28 cellular contexts compared by ENCODE assay signal in the genomic region with DNA sequence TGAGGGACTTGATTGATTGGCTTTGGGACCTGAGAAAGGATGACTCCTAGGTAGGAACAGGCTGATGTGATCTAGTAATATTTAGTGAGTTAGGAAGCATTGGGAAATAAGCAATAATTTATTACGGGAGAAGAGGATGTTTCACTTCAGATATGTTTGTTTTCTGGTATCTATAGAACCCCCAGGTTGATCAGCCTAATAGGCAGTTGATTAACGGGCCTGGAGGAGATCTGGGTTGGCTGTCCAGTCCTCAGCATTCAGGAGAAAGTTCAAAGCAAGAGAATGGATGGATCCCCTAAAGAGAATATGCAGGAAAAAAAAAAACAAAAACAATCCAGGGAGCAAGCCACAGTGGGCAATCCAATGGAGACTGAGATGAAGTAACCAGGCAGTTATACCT.
"Had no signal": no experiment of that assay in that cellular context is flagged by ENCODE, and none has a peak within 500 bp of the region (broad histone marks: within the 10 kb centered on the region; RNA-seq: fewer than 3 reads in every experiment).

No MANE protein-coding gene starts in this region.

- H3K4me1 ChIP-seq: stomach, suprapubic skin, testis, thyroid gland, tibial artery, tibial nerve, transverse colon, upper lobe of left lung, upper lobe of right lung, uterus, vagina had no signal

- H3K27ac ChIP-seq: stomach, suprapubic skin, testis, thoracic aorta, thyroid gland, tibial artery, tibial nerve, transverse colon, upper lobe of left lung, upper lobe of right lung, uterus, vagina had no signal

- H3K4me1 Mint-ChIP-seq: stimulated activated effector memory CD8-positive, alpha-beta T cell treated with anti-CD3 and anti-CD28 coated beads, Interleukin-12 subunit alpha, Interleukin-12 subunit beta, amount 100 ng/mL, for 72 hours; stimulated activated memory B cell treated with anti-CD40 and anti-IgM and Interleukin-4, amounts not matched to agents 10 μg/mL and 1 μg/mL and 100 μg/mL, for 72 hours; stimulated activated naive B cell treated with anti-CD40 and anti-IgM and Interleukin-4, amounts not matched to agents 10 μg/mL and 1 μg/mL and 100 μg/mL, for 72 hours; stimulated activated naive CD8-positive, alpha-beta T cell treated with anti-CD3 and anti-CD28 coated beads, Interleukin-15, amount 100 ng/mL, for 72 hours had no signal

- H3K27ac Mint-ChIP-seq: stimulated activated effector memory CD8-positive, alpha-beta T cell treated with anti-CD3 and anti-CD28 coated beads, Interleukin-12 subunit alpha, Interleukin-12 subunit beta, amount 100 ng/mL, for 72 hours; stimulated activated memory B cell treated with anti-CD40 and anti-IgM and Interleukin-4, amounts not matched to agents 10 μg/mL and 1 μg/mL and 100 μg/mL, for 72 hours; stimulated activated naive B cell treated with anti-CD40 and anti-IgM and Interleukin-4, amounts not matched to agents 10 μg/mL and 1 μg/mL and 100 μg/mL, for 72 hours; stimulated activated naive CD8-positive, alpha-beta T cell treated with anti-CD3 and anti-CD28 coated beads, Interleukin-15, amount 100 ng/mL, for 72 hours; stimulated activated naive CD8-positive, alpha-beta T cell treated with anti-CD3 and anti-CD28 coated beads, Interleukin-15, Interleukin-2, amounts not matched to agents 100 ng/mL and 50 ng/mL, for 24 hours; type B pancreatic cell had no signal

- ATAC-seq: stimulated activated effector memory CD8-positive, alpha-beta T cell treated with anti-CD3 and anti-CD28 coated beads, Interleukin-12 subunit alpha, Interleukin-12 subunit beta, amount 100 ng/mL, for 72 hours; stimulated activated memory B cell treated with anti-CD40 and anti-IgM and Interleukin-4, amounts not matched to agents 10 μg/mL and 1 μg/mL and 100 μg/mL, for 72 hours; stimulated activated naive B cell treated with anti-CD40 and anti-IgM and Interleukin-4, amounts not matched to agents 10 μg/mL and 1 μg/mL and 100 μg/mL, for 72 hours; stimulated activated naive CD8-positive, alpha-beta T cell treated with anti-CD3 and anti-CD28 coated beads, Interleukin-15, amount 100 ng/mL, for 72 hours; stimulated activated naive CD8-positive, alpha-beta T cell treated with anti-CD3 and anti-CD28 coated beads, Interleukin-15, Interleukin-2, amounts not matched to agents 100 U/mL and 50 U/mL, for 24 hours; upper lobe of right lung had no signal

- H3K9me3 Mint-ChIP-seq: stimulated activated effector memory CD8-positive, alpha-beta T cell treated with anti-CD3 and anti-CD28 coated beads, Interleukin-12 subunit alpha, Interleukin-12 subunit beta, amount 100 ng/mL, for 72 hours; stimulated activated naive CD8-positive, alpha-beta T cell treated with anti-CD3 and anti-CD28 coated beads, Interleukin-15, amount 100 ng/mL, for 72 hours; stimulated activated naive CD8-positive, alpha-beta T cell treated with anti-CD3 and anti-CD28 coated beads, Interleukin-15, Interleukin-2, amounts not matched to agents 100 ng/mL and 50 ng/mL, for 24 hours; type B pancreatic cell had no signal

- H3K9me3 ChIP-seq: stomach, suprapubic skin, testis, thoracic aorta, thyroid gland, tibial artery, tibial nerve, transverse colon, upper lobe of left lung, upper lobe of right lung, uterus, vagina had no signal

- H3K27me3 Mint-ChIP-seq: type B pancreatic cell had no signal

- H3K36me3 Mint-ChIP-seq: stimulated activated effector memory CD8-positive, alpha-beta T cell treated with anti-CD3 and anti-CD28 coated beads, Interleukin-12 subunit alpha, Interleukin-12 subunit beta, amount 100 ng/mL, for 72 hours; stimulated activated memory B cell treated with anti-CD40 and anti-IgM and Interleukin-4, amounts not matched to agents 10 μg/mL and 1 μg/mL and 100 μg/mL, for 72 hours; stimulated activated naive B cell treated with anti-CD40 and anti-IgM and Interleukin-4, amounts not matched to agents 10 μg/mL and 1 μg/mL and 100 μg/mL, for 72 hours; type B pancreatic cell had no signal

- DNase-seq: stimulated activated CD4-positive, alpha-beta T cell treated with anti-CD3 and anti-CD28 coated beads, Interleukin-2, amount 100 ng/mL, for 48 hours; stimulated activated CD4-positive, alpha-beta T cell treated with anti-CD3 and anti-CD28 coated beads, Interleukin-4, amount 100 ng/mL, for 1 hour; stimulated activated CD4-positive, alpha-beta T cell treated with anti-CD3 and anti-CD28 coated beads, Interleukin-4, amount 100 ng/mL, for 24 hours; stimulated activated CD4-positive, alpha-beta T cell treated with anti-CD3 and anti-CD28 coated beads, Interleukin-4, amount 100 ng/mL, for 4 hours; stimulated activated CD8-positive, alpha-beta memory T cell treated with anti-CD3 and anti-CD28 coated beads, Interleukin-4, amount 100 ng/mL, for 48 hours; stimulated activated naive B cell treated with anti-CD40 and anti-IgM and Interleukin-4, amounts not matched to agents 10 μg/mL and 1 μg/mL and 100 μg/mL, for 72 hours; stimulated activated naive CD4-positive, alpha-beta T cell treated with Interleukin-2 at 50 U/mL for 16 hours; stimulated activated naive CD8-positive, alpha-beta T cell treated with anti-CD3 and anti-CD28 coated beads, Interleukin-15, amount 100 ng/mL, for 72 hours; stimulated activated naive CD8-positive, alpha-beta T cell treated with anti-CD3 and anti-CD28 coated beads, Interleukin-15, Interleukin-2, amounts not matched to agents 100 U/mL and 50 U/mL, for 24 hours; stomach; substantia nigra; testis; thyroid gland; tibial artery; transverse colon; trophoblast cell; upper lobe of left lung; upper lobe of right lung; uterus had no signal

- H3K36me3 ChIP-seq: stomach, suprapubic skin, thoracic aorta, thyroid gland, tibial artery, tibial nerve, transverse colon, upper lobe of left lung, upper lobe of right lung, uterus, vagina had no signal

- H3K4me3 ChIP-seq: stomach, suprapubic skin, testis, thoracic aorta, thyroid gland, tibial artery, tibial nerve, transverse colon, upper lobe of left lung, upper lobe of right lung, uterus, vagina had no signal

- H3K27me3 ChIP-seq: suprapubic skin, testis, thyroid gland, tibial artery, upper lobe of left lung, upper lobe of right lung, uterus, vagina had no signal

- FAIRE-seq: urothelium cell line had no signal

- H3K4me3 Mint-ChIP-seq: stimulated activated effector memory CD8-positive, alpha-beta T cell treated with anti-CD3 and anti-CD28 coated beads, Interleukin-12 subunit alpha, Interleukin-12 subunit beta, amount 100 ng/mL, for 72 hours; stimulated activated memory B cell treated with anti-CD40 and anti-IgM and Interleukin-4, amounts not matched to agents 10 μg/mL and 1 μg/mL and 100 μg/mL, for 72 hours; stimulated activated naive B cell treated with anti-CD40 and anti-IgM and Interleukin-4, amounts not matched to agents 10 μg/mL and 1 μg/mL and 100 μg/mL, for 72 hours; stimulated activated naive CD8-positive, alpha-beta T cell treated with anti-CD3 and anti-CD28 coated beads, Interleukin-15, amount 100 ng/mL, for 72 hours; stimulated activated naive CD8-positive, alpha-beta T cell treated with anti-CD3 and anti-CD28 coated beads, Interleukin-15, Interleukin-2, amounts not matched to agents 100 ng/mL and 50 ng/mL, for 24 hours; type B pancreatic cell had no signal
